8 cellular contexts compared by ENCODE assay signal in the genomic region with DNA sequence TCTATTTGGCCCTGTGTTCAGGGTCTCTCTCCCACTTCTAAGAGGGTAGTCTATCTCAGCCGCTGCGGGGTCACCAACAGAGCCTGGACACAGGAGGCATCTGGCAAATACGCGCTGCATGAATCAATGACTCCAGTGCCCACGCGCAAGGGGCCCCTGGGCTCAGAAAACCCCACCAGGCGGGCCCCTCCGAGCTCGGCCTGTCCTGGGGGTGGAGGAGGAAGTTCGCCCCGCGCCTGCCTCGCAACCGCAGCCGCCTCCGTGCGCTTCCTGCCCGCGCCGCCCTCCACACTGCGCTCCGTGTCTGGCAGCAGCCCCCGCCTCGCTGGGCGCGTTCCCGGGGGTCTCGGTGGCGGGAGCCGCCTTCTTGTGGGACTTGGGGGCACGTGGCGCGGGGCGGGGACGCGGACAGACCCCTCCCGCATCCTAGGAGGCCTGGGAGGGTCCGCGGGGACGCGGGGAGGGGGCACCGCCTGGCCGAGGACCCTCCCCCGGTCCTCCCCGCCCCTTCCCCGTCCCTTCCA. TPM values are rescaled to one million over a fixed set of nuclear protein-coding genes. Genes with fewer than 3 reads are reported as not detected.
DNase-seq lines count a peak whose midpoint lies in the region; ATAC-seq and TF ChIP-seq lines count a peak whose summit lies in the region.

No MANE protein-coding gene starts in this region.

- H3K27ac Mint-ChIP-seq in activated naive CD8-positive, alpha-beta T cell, result peak overlapping the region; percentile 64

- no peak overlapping the region for H3K27ac ChIP-seq in HEK293 (ENCODE audit: extremely low read depth, low read depth, low read length)
- H3K27ac ChIP-seq in SJSA1, result no peak overlapping the region
- no peak overlapping the region for H3K27ac ChIP-seq in iPS-20b (ENCODE audit: low read length)

- no peaks in the 10 kb centered on the region for H3K9me3 Mint-ChIP-seq in activated naive CD8-positive, alpha-beta T cell (ENCODE audit: low read depth)

- H3K27me3 ChIP-seq in BE2C (peaks cover 10% of the 10 kb centered on the region; the same call in 1 of the 2 replicates), SJSA1 (replicated peaks) (peaks cover 8% of the 10 kb centered on the region), iPS-20b (ENCODE audit: insufficient read depth, low read length) (peaks cover 70% of the 10 kb centered on the region)

- no peak for ATAC-seq in HG03196 (IDR thresholded peaks at IDR 0.05; ENCODE audit: unreplicated experiment)
- no peak for ATAC-seq in HG03521 (IDR thresholded peaks at IDR 0.05; ENCODE audit: unreplicated experiment)

- H3K36me3 ChIP-seq in BE2C, result no peaks in the 10 kb centered on the region
- peaks cover 0 to 17% of the 10 kb centered on the region in 2 experiments; a peak in 1 of 3 replicates for H3K36me3 ChIP-seq in HEK293 (ENCODE audit: control insufficient read depth in 2 of 2, insufficient read depth in 1 of 2, low read length in 2 of 2)
- H3K36me3 ChIP-seq in SJSA1, result no peaks in the 10 kb centered on the region
- H3K36me3 ChIP-seq in iPS-20b (ENCODE audit: insufficient read depth, low read depth, low read length), result no peaks in the 10 kb centered on the region; the same call in 1 of the 2 replicates

- H3K4me1 ChIP-seq in BE2C (peaks cover 3% of the 10 kb centered on the region; the same call in 1 of the 2 replicates), HEK293 (ENCODE audit: control insufficient read depth, insufficient read depth, low read length) (peaks cover 3% of the 10 kb centered on the region; the same call in 1 of the 2 replicates), SJSA1 (replicated peaks) (peaks cover 20% of the 10 kb centered on the region), iPS-20b (ENCODE audit: insufficient read depth, low read length) (peaks cover 7% of the 10 kb centered on the region)

- H3K27me3 Mint-ChIP-seq in activated naive CD8-positive, alpha-beta T cell, result no peaks in the 10 kb centered on the region

- POLR2A ChIA-PET in HEK293 (lab: Yijun Ruan, JAX), result no interaction called here

- H3K9ac ChIP-seq in iPS-20b (ENCODE audit: low read depth, low read length), result no peak overlapping the region

- no peaks in the 10 kb centered on the region for H3K9me3 ChIP-seq in BE2C
- no peaks in the 10 kb centered on the region for H3K9me3 ChIP-seq in HEK293 (ENCODE audit: control insufficient read depth, insufficient read depth, low read depth, low read length)
- H3K9me3 ChIP-seq in SJSA1 (replicated peaks), result no peaks in the 10 kb centered on the region
- no peaks in the 10 kb centered on the region for H3K9me3 ChIP-seq in iPS-20b (ENCODE audit: insufficient read depth, low read depth, low read length)

- CTCF ChIA-PET in HEK293 (lab: Yijun Ruan, JAX), result no interaction called here

- DNase-seq in BE2C (no peak), SJSA1 (ENCODE audit: low read depth in 1 of 2, low spot score in 2 of 2) (no peak)
- DNase-seq in stimulated activated CD4-positive, alpha-beta T cell treated with anti-CD3 and anti-CD28 coated beads, Interleukin-4, amount 100 ng/mL, for 1 hour, result peak; percentile 62

- H3K4me3 ChIP-seq in BE2C (ENCODE audit: low read depth, low read length) (peak overlapping the region; percentile 46), HEK293 (ENCODE audit: low read depth, low read length) (peak overlapping the region; percentile 39), SJSA1 (peak overlapping the region; percentile 38), iPS-20b (ENCODE audit: low read length) (peak overlapping the region; percentile 51)

- H3K4me1 Mint-ChIP-seq in activated naive CD8-positive, alpha-beta T cell (ENCODE audit: low read depth), result peaks cover 54% of the 10 kb centered on the region

- peaks cover 2% of the 10 kb centered on the region for H3K36me3 Mint-ChIP-seq in activated naive CD8-positive, alpha-beta T cell

- no peak for TF ChIP-seq CTCF in BE2C (IDR thresholded peaks at IDR 0.05; ENCODE audit: low read depth, low read length)
- no peak for TF ChIP-seq CTCF in HEK293 (tag by site-specific recombination; IDR thresholded peaks at IDR 0.05)

- H3K4me3 Mint-ChIP-seq in activated naive CD8-positive, alpha-beta T cell, result peak overlapping the region; percentile 82

TF ChIP-seq in HEK293, 187 proteins besides CTCF, POLR2A, EP300 and RAD21:
- no peak for TF ChIP-seq ZNF354C (tag by site-specific recombination; IDR thresholded peaks at IDR 0.05; ENCODE audit: borderline replicate concordance, low read depth)
TF ChIP-seq in HEK293: peak in this region for 0.

RNA-seq across cellular contexts. Expression of gene FBRSL1, which starts 0.8 kb away (rescaled TPM):
- 168 TPM for polyA plus RNA-seq in BE2C (2012; ENCODE audit: insufficient read depth, insufficient read length, low read depth)
- 0.66 and 2.8 TPM in 2 replicates for total RNA-seq in SJSA1 (2014; rRNA removed; shearing (Covaris generic))
